ENCODE assay signal across 8 cellular contexts in genomic region chr3:146542968-146543367, GRCh38. TPM values are rescaled to one million over a fixed set of nuclear protein-coding genes. Genes with fewer than 3 reads are reported as not detected.
DNase-seq lines count a peak whose midpoint lies in the region; ATAC-seq and TF ChIP-seq lines count a peak whose summit lies in the region.

No MANE protein-coding gene starts in this region.

- no peaks in the 10 kb centered on the region for H3K27me3 Mint-ChIP-seq in activated B cell treated with CpG ODN at 0.5 μM for 24 hours

- H3K4me3 Mint-ChIP-seq in activated B cell treated with CpG ODN at 0.5 μM for 24 hours = peak overlapping the region; percentile 92
- peak overlapping the region; percentile 91 for H3K4me3 Mint-ChIP-seq in stimulated activated effector memory CD8-positive, alpha-beta T cell treated with anti-CD3 and anti-CD28 coated beads, Interleukin-12 subunit alpha, Interleukin-12 subunit beta, amount 100 ng/mL, for 72 hours

- H3K36me3 ChIP-seq in hepatocyte (replicated peaks; ENCODE audit: insufficient read depth, low read depth) = no peaks in the 10 kb centered on the region

- POLR2A ChIA-PET in activated B cell treated with CpG ODN at 0.5 μM for 24 hours (lab: Charles Lee) = interaction anchor here (2.5 kb wide), 1 partner anchor 74 kb away, joined by 30 read pairs; the partner anchor contains the start of gene PLSCR2

- H3K36me3 Mint-ChIP-seq in activated B cell treated with CpG ODN at 0.5 μM for 24 hours (ENCODE audit: low read depth) = peaks cover 4% of the 10 kb centered on the region
- peaks cover 11% of the 10 kb centered on the region for H3K36me3 Mint-ChIP-seq in stimulated activated effector memory CD8-positive, alpha-beta T cell treated with anti-CD3 and anti-CD28 coated beads, Interleukin-12 subunit alpha, Interleukin-12 subunit beta, amount 100 ng/mL, for 72 hours

- H3K27me3 ChIP-seq in hepatocyte = no peaks in the 10 kb centered on the region

- intact Hi-C loops in activated B cell treated with CpG ODN at 0.5 μM for 24 hours (cut with micrococcal nuclease) = no loop called here

- H3K4me1 Mint-ChIP-seq in activated B cell treated with CpG ODN at 0.5 μM for 24 hours = peaks cover 54% of the 10 kb centered on the region
- peaks cover 53% of the 10 kb centered on the region for H3K4me1 Mint-ChIP-seq in stimulated activated effector memory CD8-positive, alpha-beta T cell treated with anti-CD3 and anti-CD28 coated beads, Interleukin-12 subunit alpha, Interleukin-12 subunit beta, amount 100 ng/mL, for 72 hours

- no peaks in the 10 kb centered on the region for H3K9me2 ChIP-seq in hepatocyte (replicated peaks; ENCODE audit: insufficient read depth)

- CTCF ChIA-PET in activated B cell treated with CpG ODN at 0.5 μM for 24 hours (lab: Charles Lee) = interaction anchor here (1.1 kb wide), 1 partner anchor 35 kb away, joined by 3 read pairs; no protein-coding TSS in a partner anchor

- peaks cover 63% of the 10 kb centered on the region for H3K79me2 ChIP-seq in hepatocyte

- peak overlapping the region; percentile 81 for H3K4me2 ChIP-seq in hepatocyte

- TF ChIP-seq CTCF in activated B cell treated with CpG ODN at 0.5 μM for 24 hours (IDR thresholded peaks at IDR 0.05) (no peak), hepatocyte (IDR thresholded peaks at IDR 0.05; ENCODE audit: poor library complexity) (no peak)

- no peaks in the 10 kb centered on the region for H3K9me3 ChIP-seq in hepatocyte (ENCODE audit: low read depth)

- H4K20me1 ChIP-seq in hepatocyte (ENCODE audit: insufficient read depth, poor library complexity, severe bottlenecking) = no peaks in the 10 kb centered on the region

- H3K4me3 ChIP-seq in hepatocyte = peak overlapping the region; percentile 83

- no peak overlapping the region for H2AFZ ChIP-seq in hepatocyte

- 49% methylated on average over 2 of the region's 2 CpGs for WGBS in hepatocyte (ENCODE audit: low lambda C conversion rate, missing lambda C conversion rate)

- no peaks in the 10 kb centered on the region for H3K9me3 Mint-ChIP-seq in activated B cell treated with CpG ODN at 0.5 μM for 24 hours
- H3K9me3 Mint-ChIP-seq in stimulated activated effector memory CD8-positive, alpha-beta T cell treated with anti-CD3 and anti-CD28 coated beads, Interleukin-12 subunit alpha, Interleukin-12 subunit beta, amount 100 ng/mL, for 72 hours = no peaks in the 10 kb centered on the region

- no peak for ATAC-seq in activated B cell treated with CpG ODN at 0.5 μM for 24 hours (ENCODE audit: low read depth)
- no peak for ATAC-seq in stimulated activated effector memory CD8-positive, alpha-beta T cell treated with anti-CD3 and anti-CD28 coated beads, Interleukin-12 subunit alpha, Interleukin-12 subunit beta, amount 100 ng/mL, for 72 hours
- no peak for ATAC-seq in HG03378 (IDR thresholded peaks at IDR 0.05; ENCODE audit: unreplicated experiment)

- peaks cover 8% of the 10 kb centered on the region for H3K4me1 ChIP-seq in hepatocyte (ENCODE audit: insufficient read depth)

- DNase-seq in NCI-H146 (lab: John Stamatoyannopoulos, UW) (peak; percentile 8), NCI-H146 treated with DMSO at 0.1 percent for 48 hours (lab: John Stamatoyannopoulos, UW; ENCODE audit: unreplicated experiment) (no peak), activated B cell treated with CpG ODN at 0.5 μM for 24 hours (no peak), hepatocyte (ENCODE audit: low spot score) (no peak), NCI-H128 (lab: John Stamatoyannopoulos, UW; ENCODE audit: unreplicated experiment) (no peak), NCI-H1930 (lab: John Stamatoyannopoulos, UW) (no peak)
- no peak for DNase-seq in stimulated activated effector memory CD8-positive, alpha-beta T cell treated with anti-CD3 and anti-CD28 coated beads, Interleukin-12 subunit alpha, Interleukin-12 subunit beta, amount 100 ng/mL, for 72 hours (ENCODE audit: low spot score in 2 of 2)

- H3K27ac Mint-ChIP-seq in activated B cell treated with CpG ODN at 0.5 μM for 24 hours = peak overlapping the region; percentile 92
- H3K27ac Mint-ChIP-seq in stimulated activated effector memory CD8-positive, alpha-beta T cell treated with anti-CD3 and anti-CD28 coated beads, Interleukin-12 subunit alpha, Interleukin-12 subunit beta, amount 100 ng/mL, for 72 hours = peak overlapping the region; percentile 96

- H3K27ac ChIP-seq in hepatocyte = peak overlapping the region; percentile 97

RNA-seq across cellular contexts. Expression of gene PLSCR1, which starts 1.4 kb away (rescaled TPM):
- total RNA-seq in activated B cell treated with CpG ODN at 0.5 μM for 24 hours (34.2 and 37.2 TPM in 2 replicates), hepatocyte (72.6 and 109 TPM in 2 replicates)
- 44.5 and 44.9 TPM in 2 replicates for polyA plus RNA-seq in hepatocyte
